In the genomic region with DNA sequence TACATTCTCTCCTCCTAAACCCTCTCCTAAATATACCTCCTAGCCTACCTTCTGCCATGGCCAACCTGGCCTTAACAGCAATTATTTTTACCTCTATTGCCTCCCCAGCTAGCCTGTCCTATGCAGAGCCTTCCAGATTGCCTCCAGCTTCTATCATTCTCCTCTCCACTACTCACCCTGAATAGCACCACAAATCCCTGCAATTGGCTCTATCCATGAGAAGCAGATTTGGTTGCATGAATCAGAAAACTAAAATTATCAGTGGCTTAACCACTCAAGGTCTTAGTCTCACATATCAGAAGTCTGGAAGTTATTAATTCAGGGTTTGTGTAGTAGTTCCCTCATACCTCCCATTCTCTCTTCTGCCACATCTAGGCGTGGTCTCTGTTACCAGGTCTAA, we compare ENCODE assay signal across 22 cellular contexts.
DNase-seq lines count a peak whose midpoint lies in the region; ATAC-seq, FAIRE-seq and TF ChIP-seq lines count a peak whose summit lies in the region.
"Had no signal": no experiment of that assay in that cellular context is flagged by ENCODE, and none has a peak within 500 bp of the region (broad histone marks: within the 10 kb centered on the region; RNA-seq: fewer than 3 reads in every experiment).

No MANE protein-coding gene starts in this region.

- peak overlapping the region; percentile 50 for H3K4me3 Mint-ChIP-seq in astrocyte (ENCODE audit: unreplicated experiment)
- H3K4me3 Mint-ChIP-seq: CD4-positive, alpha-beta memory T cell; GM23338; H9 had no signal

- DNase-seq in astrocyte (ENCODE audit: low read depth) (no peak), myocyte (ENCODE audit: low read depth) (peak; percentile 78), gastrocnemius medialis (no peak), nucleus accumbens (lab: John Stamatoyannopoulos, UW) (no peak), AML-193 (lab: John Stamatoyannopoulos, UW) (no peak), dorsolateral prefrontal cortex (no peak), iPS-NIHi7 (ENCODE audit: extremely low spot score) (no peak)
- DNase-seq: 8988T; ACHN; C1 segment of cervical spinal cord; Calu3; CD4-positive, alpha-beta memory T cell; COR-L47; DMS53; DMS79 treated with DMSO at 0.1 percent for 48 hours; GF-D8; H9 had no signal

- H3K4me1 Mint-ChIP-seq in astrocyte (ENCODE audit: low read depth, unreplicated experiment): peaks cover 33% of the 10 kb centered on the region
- H3K4me1 Mint-ChIP-seq: CD4-positive, alpha-beta memory T cell had no signal

- no peak overlapping the region for H3K27ac Mint-ChIP-seq in astrocyte (ENCODE audit: unreplicated experiment)
- H3K27ac Mint-ChIP-seq: GM23338, H9 had no signal

- no peaks in the 10 kb centered on the region for H3K36me3 Mint-ChIP-seq in astrocyte (ENCODE audit: low read depth, unreplicated experiment)

- H3K79me2 ChIP-seq in astrocyte (ENCODE audit: insufficient read depth, low read length): no peaks in the 10 kb centered on the region

- FAIRE-seq in astrocyte (lab: Jason Lieb, UNC): no peak
- FAIRE-seq: A549, GM12891, GM18507 had no signal

- no peak overlapping the region for H2AFZ ChIP-seq in astrocyte (ENCODE audit: low read depth, low read length)
- H2AFZ ChIP-seq: GM23338 had no signal

- in situ Hi-C loops in gastrocnemius medialis (cut with MboI; ENCODE audit: low sequenced_read_pairs in 4 of 4): no loop called here

- H3K36me3 ChIP-seq in astrocyte (ENCODE audit: insufficient read depth, low read length) (no peaks in the 10 kb centered on the region), gastrocnemius medialis (no peaks in the 10 kb centered on the region)

- intact Hi-C loops in gastrocnemius medialis (cut with DNase I; ENCODE audit: low total_unique reads): no loop called here
- intact Hi-C loops in dorsolateral prefrontal cortex (cut with DNase I): no loop called here

- H3K4me3 ChIP-seq in astrocyte (ENCODE audit: insufficient read depth, low read depth, low read length) (no peak overlapping the region), gastrocnemius medialis (no peak overlapping the region), dorsolateral prefrontal cortex (no peak overlapping the region)
- H3K4me3 ChIP-seq: A549, GM23338 had no signal

- no peaks in the 10 kb centered on the region for H3K9me3 ChIP-seq in astrocyte (ENCODE audit: insufficient read depth, low read depth, low read length)
- no peaks in the 10 kb centered on the region for H3K9me3 ChIP-seq in gastrocnemius medialis

- H3K9me3 Mint-ChIP-seq in astrocyte (ENCODE audit: unreplicated experiment): peaks cover 6% of the 10 kb centered on the region

- TF ChIP-seq POLR2A in gastrocnemius medialis (IDR thresholded peaks at IDR 0.05): no peak

- H3K4me1 ChIP-seq in astrocyte (ENCODE audit: insufficient read depth, low read length): peaks cover 16% of the 10 kb centered on the region
- peaks cover 0 to 12% of the 10 kb centered on the region in 2 donors for H3K4me1 ChIP-seq in gastrocnemius medialis

- peaks cover 2% of the 10 kb centered on the region for H3K27me3 Mint-ChIP-seq in astrocyte (ENCODE audit: low read depth, unreplicated experiment)

- TF ChIP-seq CTCF in astrocyte (IDR thresholded peaks at IDR 0.05; ENCODE audit: insufficient read depth, low read depth, low read length) (no peak), gastrocnemius medialis (IDR thresholded peaks at IDR 0.05 in 4 of 5, conservative IDR thresholded peaks at IDR 0.05 in 1 of 5) (no peak), dorsolateral prefrontal cortex (IDR thresholded peaks at IDR 0.05 in 54 of 56, conservative IDR thresholded peaks at IDR 0.05 in 2 of 56; ENCODE audit: low read depth in 1 of 56, partially characterized antibody in 56 of 56) (no peak)

- H3K27me3 ChIP-seq in astrocyte (ENCODE audit: insufficient read depth, low read length): no peaks in the 10 kb centered on the region
- H3K27me3 ChIP-seq in gastrocnemius medialis: no peaks in the 10 kb centered on the region
- peaks cover 0 to 4% (median 0%) of the 10 kb centered on the region in 45 donors for H3K27me3 ChIP-seq in dorsolateral prefrontal cortex

- no peak overlapping the region for H3K9ac ChIP-seq in astrocyte (ENCODE audit: low read length)

- H3K27ac ChIP-seq in astrocyte (ENCODE audit: low read depth, low read length) (no peak overlapping the region), gastrocnemius medialis (no peak overlapping the region), dorsolateral prefrontal cortex (no peak overlapping the region)
- H3K27ac ChIP-seq: A549 had no signal

- no peaks in the 10 kb centered on the region for H4K20me1 ChIP-seq in astrocyte (ENCODE audit: insufficient read depth, low read length)

- H3K4me2 ChIP-seq in astrocyte (ENCODE audit: low read length): no peak overlapping the region
- H3K4me2 ChIP-seq: A549, GM23338 had no signal

- peak; percentile 73 to 89 for ATAC-seq in gastrocnemius medialis
- ATAC-seq: A549, GM23338, HCT116 had no signal
